Comparison of ENCODE assay signal across 14 cellular contexts in the genomic region with DNA sequence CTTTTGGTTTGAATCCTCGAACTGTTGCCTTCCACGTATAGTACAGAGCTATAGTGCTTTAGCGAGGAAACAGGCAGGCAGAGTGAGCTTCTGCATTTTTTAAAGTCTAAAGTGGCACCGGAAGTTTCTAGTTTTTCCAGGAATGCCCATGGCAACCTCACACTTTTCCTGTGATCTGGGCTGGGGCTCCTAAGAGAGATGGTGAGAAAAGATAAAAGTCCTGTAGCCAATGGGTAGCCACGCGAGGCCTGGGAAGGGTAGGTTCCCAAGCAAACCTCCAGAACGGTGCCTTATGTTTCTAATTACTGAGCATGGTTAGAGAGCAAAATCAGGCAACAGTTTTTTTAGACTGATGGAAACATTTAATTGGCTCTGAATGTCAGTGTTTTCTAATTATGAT.
DNase-seq lines count a peak whose midpoint lies in the region; ATAC-seq, FAIRE-seq and TF ChIP-seq lines count a peak whose summit lies in the region.
"Had no signal": no experiment of that assay in that cellular context is flagged by ENCODE, and none has a peak within 500 bp of the region (broad histone marks: within the 10 kb centered on the region; RNA-seq: fewer than 3 reads in every experiment).

No MANE protein-coding gene starts in this region.

- BruUV-seq in endothelial cell of umbilical vein (replicated peaks; lab: Mats Ljungman, UMichigan), result no TSS peak

- H3K27me3 Mint-ChIP-seq in nephron (ENCODE audit: low read depth), result no peaks in the 10 kb centered on the region

- peaks cover 8% of the 10 kb centered on the region for H3K36me3 Mint-ChIP-seq in nephron (ENCODE audit: low read depth)

- H3K9me3 ChIP-seq in HUES6 (ENCODE audit: control insufficient read depth, insufficient read depth, low read depth, low read length), result no peaks in the 10 kb centered on the region
- H3K9me3 ChIP-seq in endothelial cell of umbilical vein (replicated peaks; ENCODE audit: control insufficient read depth, insufficient read depth, low read length), result no peaks in the 10 kb centered on the region

- ATAC-seq in HG03045 (IDR thresholded peaks at IDR 0.05; ENCODE audit: unreplicated experiment), result no peak
- no peak for ATAC-seq in HG03354 (IDR thresholded peaks at IDR 0.05; ENCODE audit: poor library complexity, severe bottlenecking, unreplicated experiment)
- ATAC-seq: activated CD4-positive, CD25-positive, alpha-beta regulatory T cell treated with anti-CD3 and anti-CD28 coated beads, Interleukin-2, amount 50 U/mL, for 24 hours had no signal

- POLR2A ChIA-PET in endothelial cell of umbilical vein (lab: Charles Lee), result no interaction called here

- peak overlapping the region; percentile 51 for H3K4me2 ChIP-seq in endothelial cell of umbilical vein (ENCODE audit: insufficient read depth, low read length)

- TF ChIP-seq CTCF in endothelial cell of umbilical vein (IDR thresholded peaks at IDR 0.05; ENCODE audit: extremely low read depth in 1 of 2, insufficient read depth in 1 of 2, low read depth in 1 of 2, low read length in 2 of 2) (no peak), nephron (IDR thresholded peaks at IDR 0.05; ENCODE audit: unreplicated experiment in 3 of 3) (no peak)

- peaks cover 42% of the 10 kb centered on the region for H3K4me1 Mint-ChIP-seq in nephron

- H3K4me3 ChIP-seq in ACC112 (ENCODE audit: low read depth, low read length) (peak overlapping the region; percentile 9; the same call in 1 of the 2 replicates), HUES6 (ENCODE audit: low read depth, low read length) (no peak overlapping the region), endothelial cell of umbilical vein (replicated peaks in 1 of 3; ENCODE audit: insufficient read depth in 1 of 3, low read depth in 1 of 3, low read length in 3 of 3) (peak overlapping the region in 1 of 3 experiments; percentile 14)

- FAIRE-seq in endothelial cell of umbilical vein (lab: Jason Lieb, UNC), result peak; percentile 63
- FAIRE-seq: bronchial epithelial cell had no signal

- H3K36me3 ChIP-seq in ACC112 (ENCODE audit: insufficient read depth, low read length) (no peaks in the 10 kb centered on the region), HUES6 (ENCODE audit: control insufficient read depth, insufficient read depth, low read length) (peaks cover 2% of the 10 kb centered on the region; the same call in 1 of the 2 replicates), endothelial cell of umbilical vein (ENCODE audit: control insufficient read depth in 2 of 2, extremely low read depth in 1 of 2, insufficient read depth in 2 of 2, low read length in 2 of 2) (peaks cover 3 to 4% of the 10 kb centered on the region in 2 experiments)

- peak overlapping the region; percentile 49 for H2AFZ ChIP-seq in ACC112 (ENCODE audit: low read length, unreplicated experiment)
- H2AFZ ChIP-seq in endothelial cell of umbilical vein (ENCODE audit: low read depth, low read length), result peak overlapping the region; percentile 49

- H3K27ac ChIP-seq in ACC112 (ENCODE audit: low read depth, low read length) (peak overlapping the region; percentile 18), HUES6 (ENCODE audit: low read depth, low read length) (peak overlapping the region; percentile 36; the same call in 1 of the 2 replicates), endothelial cell of umbilical vein (ENCODE audit: insufficient read depth, low read depth, low read length) (peak overlapping the region; percentile 62)
- H3K27ac ChIP-seq: HL-60 had no signal

- CTCF ChIA-PET in endothelial cell of umbilical vein (lab: Charles Lee), result interaction anchor here (0.8 to 1.8 kb wide), 9 partner anchors 9 to 35 kb away, joined by 3 to 9 read pairs (median 3); no protein-coding TSS in a partner anchor

- no peak for TF ChIP-seq POLR2A in endothelial cell of umbilical vein (IDR thresholded peaks at IDR 0.05; ENCODE audit: low read depth, low read length)

- H3K79me2 ChIP-seq in ACC112 (ENCODE audit: control insufficient read depth, insufficient read depth, low read length, unreplicated experiment) (peaks cover 17% of the 10 kb centered on the region), endothelial cell of umbilical vein (ENCODE audit: control insufficient read depth, insufficient read depth, low read length) (peaks cover 76% of the 10 kb centered on the region)

- no peak overlapping the region for H3K9ac ChIP-seq in HUES6 (ENCODE audit: low read length)
- H3K9ac ChIP-seq in endothelial cell of umbilical vein (replicated peaks; ENCODE audit: extremely low read depth, insufficient read depth, low read length), result peak overlapping the region; percentile 24

- H3K4me3 Mint-ChIP-seq in nephron, result no peak overlapping the region

- peak; percentile 66 for DNase-seq in endothelial cell of umbilical vein (ENCODE audit: low read depth, low spot score)
- DNase-seq in DMS 273 (lab: John Stamatoyannopoulos, UW; ENCODE audit: unreplicated experiment), result no peak
- DNase-seq in ecto neural progenitor cell (ENCODE audit: low spot score), result no peak
- DNase-seq: GOT3, hippocampal formation, NCI-H1694 had no signal

- intact Hi-C loops in endothelial cell of umbilical vein (cut with micrococcal nuclease), result no loop called here

- no peaks in the 10 kb centered on the region for H4K20me1 ChIP-seq in endothelial cell of umbilical vein (replicated peaks; ENCODE audit: control insufficient read depth, extremely low read depth, insufficient read depth, low read length)

- no peaks in the 10 kb centered on the region for H3K27me3 ChIP-seq in ACC112 (ENCODE audit: insufficient read depth, low read length)
- no peaks in the 10 kb centered on the region for H3K27me3 ChIP-seq in HUES6 (ENCODE audit: control insufficient read depth, insufficient read depth, low read length)
- no peaks in the 10 kb centered on the region for H3K27me3 ChIP-seq in endothelial cell of umbilical vein (ENCODE audit: control insufficient read depth in 2 of 2, insufficient read depth in 2 of 2, low read length in 2 of 2)

- H3K9me1 ChIP-seq in endothelial cell of umbilical vein (replicated peaks; ENCODE audit: control insufficient read depth, extremely low read depth, insufficient read depth, low read length), result no peaks in the 10 kb centered on the region

- H3K27ac Mint-ChIP-seq in nephron, result peak overlapping the region; percentile 86 to 97 (median 86)

- dilution Hi-C loops in endothelial cell of umbilical vein (cut with MboI; ENCODE audit: extremely low pct_ligation_motif_present, low sequenced_read_pairs), result no loop called here

- H3K4me1 ChIP-seq in ACC112 (ENCODE audit: control insufficient read depth, insufficient read depth, low read length, unreplicated experiment) (peaks cover 27% of the 10 kb centered on the region), HUES6 (ENCODE audit: control insufficient read depth, insufficient read depth, low read length) (peaks cover 25% of the 10 kb centered on the region), endothelial cell of umbilical vein (ENCODE audit: control insufficient read depth, extremely low read depth, insufficient read depth, low read length) (peaks cover 25% of the 10 kb centered on the region)

- no peaks in the 10 kb centered on the region for H3K9me3 Mint-ChIP-seq in nephron

TF ChIP-seq in endothelial cell of umbilical vein, 7 proteins besides CTCF, POLR2A, EP300 and RAD21:
- no peak for TF ChIP-seq POLR2AphosphoS5 (IDR thresholded peaks at IDR 0.05; ENCODE audit: insufficient read depth, low read depth, low read length)
- no peak for TF ChIP-seq EZH2 (IDR thresholded peaks at IDR 0.05; ENCODE audit: borderline replicate concordance, low read depth, low read length, severe bottlenecking)
- peak; percentile 88 for TF ChIP-seq GATA2 (IDR thresholded peaks at IDR 0.05; ENCODE audit: insufficient read depth, insufficient read length, low read depth, low read length)
